25 cellular contexts compared by ENCODE assay signal in genomic region chr5:107235167-107235566, GRCh38.
"Had no signal": no experiment of that assay in that cellular context is flagged by ENCODE, and none has a peak within 500 bp of the region (broad histone marks: within the 10 kb centered on the region; RNA-seq: fewer than 3 reads in every experiment).

No MANE protein-coding gene starts in this region.

- H3K4me2 ChIP-seq: KMS-11, SK-N-SH had no signal

- H3K9ac ChIP-seq: KMS-11, SK-N-SH had no signal

- DNase-seq: Kasumi-1, MM.1S, NCI-H1048, NCI-H1105, NCI-H1417 treated with DMSO at 0.1 percent for 48 hours, NCI-H146, NCI-H187, NCI-H2029, NCI-H2081 treated with DMSO at 0.1 percent for 48 hours, NCI-H2171, NCI-H226, NCI-H446, NCI-H510A, NCI-H524 treated with DMSO at 0.1 percent for 48 hours, NCI-H69, NCI-H774, PC-3, SHP77, SK-N-SH, SW 1271, T-cell had no signal

- H3K4me3 ChIP-seq: K562 had no signal

- ATAC-seq: K562, Panc1, PC-3, T-cell had no signal

- H3K9me3 ChIP-seq: SK-N-SH had no signal

- H3K27ac ChIP-seq: KMS-11, RWPE1 had no signal
